Comparison of ENCODE assay signal across 3 cellular contexts in genomic region chr12:47124451-47124850, GRCh38.
TF ChIP-seq lines count a peak whose summit lies in the region.

No MANE protein-coding gene starts in this region.

TF ChIP-seq in A549, 52 proteins besides CTCF, POLR2A, EP300 and RAD21:
- TF ChIP-seq POLR2AphosphoS2 (conservative IDR thresholded peaks at IDR 0.05; ENCODE audit: low read length) (no peak), TFCP2L1 (CRISPR knock-in tag; IDR thresholded peaks at IDR 0.05) (no peak), HDAC2 (IDR thresholded peaks at IDR 0.05) (no peak), KDM5A (IDR thresholded peaks at IDR 0.05) (no peak), NFE2L2 (conservative IDR thresholded peaks at IDR 0.05; ENCODE audit: low read length) (no peak), RNF2 (IDR thresholded peaks at IDR 0.05; ENCODE audit: borderline replicate concordance, low read depth) (no peak), REST (IDR thresholded peaks at IDR 0.05) (no peak), MAFK (IDR thresholded peaks at IDR 0.05; ENCODE audit: partially characterized antibody) (no peak), HOXB5 (CRISPR knock-in tag; IDR thresholded peaks at IDR 0.05) (no peak), CBX8 (IDR thresholded peaks at IDR 0.05) (no peak), SREBF2 (IDR thresholded peaks at IDR 0.05) (no peak)
- TF ChIP-seq, protein P1, sequence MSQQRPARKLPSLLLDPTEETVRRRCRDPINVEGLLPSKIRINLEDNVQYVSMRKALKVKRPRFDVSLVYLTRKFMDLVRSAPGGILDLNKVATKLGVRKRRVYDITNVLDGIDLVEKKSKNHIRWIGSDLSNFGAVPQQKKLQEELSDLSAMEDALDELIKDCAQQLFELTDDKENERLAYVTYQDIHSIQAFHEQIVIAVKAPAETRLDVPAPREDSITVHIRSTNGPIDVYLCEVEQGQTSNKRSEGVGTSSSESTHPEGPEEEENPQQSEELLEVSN (IDR thresholded peaks at IDR 0.05; ENCODE audit: borderline replicate concordance, low read depth) = no peak

TF ChIP-seq in IMR-90, 13 proteins besides CTCF, POLR2A, EP300 and RAD21:
- TF ChIP-seq CHD1 (IDR thresholded peaks at IDR 0.05; ENCODE audit: low read depth, low read length) = no peak
- TF ChIP-seq CEBPB (IDR thresholded peaks at IDR 0.05; ENCODE audit: low read depth, low read length) = peak; percentile 75
- TF ChIP-seq NFE2L2 (IDR thresholded peaks at IDR 0.05; ENCODE audit: low read depth, low read length) = peak; percentile 55
- TF ChIP-seq, protein P2, sequence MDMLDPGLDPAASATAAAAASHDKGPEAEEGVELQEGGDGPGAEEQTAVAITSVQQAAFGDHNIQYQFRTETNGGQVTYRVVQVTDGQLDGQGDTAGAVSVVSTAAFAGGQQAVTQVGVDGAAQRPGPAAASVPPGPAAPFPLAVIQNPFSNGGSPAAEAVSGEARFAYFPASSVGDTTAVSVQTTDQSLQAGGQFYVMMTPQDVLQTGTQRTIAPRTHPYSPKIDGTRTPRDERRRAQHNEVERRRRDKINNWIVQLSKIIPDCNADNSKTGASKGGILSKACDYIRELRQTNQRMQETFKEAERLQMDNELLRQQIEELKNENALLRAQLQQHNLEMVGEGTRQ (IDR thresholded peaks at IDR 0.05; ENCODE audit: low read depth, low read length) = peak; percentile 39; the same call in 1 of the 2 replicates
- TF ChIP-seq RFX5 (IDR thresholded peaks at IDR 0.05; ENCODE audit: low read depth, low read length) = no peak
- TF ChIP-seq BHLHE40 (IDR thresholded peaks at IDR 0.05; ENCODE audit: low read depth, low read length) = peak; percentile 29; the same call in 1 of the 2 replicates

TF ChIP-seq in K562, 482 proteins besides CTCF, POLR2A, EP300 and RAD21:
- TF ChIP-seq FOXP4 (CRISPR knock-in tag; IDR thresholded peaks at IDR 0.05; ENCODE audit: borderline replicate concordance) (no peak), ZBTB40 (IDR thresholded peaks at IDR 0.05) (0 out of 2 replicates have a peak, but pooled peaks have one; percentile 26), ZBTB40 (CRISPR knock-in tag; IDR thresholded peaks at IDR 0.05) (no peak), FOXJ2 (tag; IDR thresholded peaks at IDR 0.05) (no peak), MAFG (tag; conservative IDR thresholded peaks at IDR 0.05) (peak; percentile 28; the same call in 1 of the 2 replicates), NFE2 (IDR thresholded peaks at IDR 0.05; ENCODE audit: low read depth) (peak; percentile 64), STAT6 (CRISPR knock-in tag; IDR thresholded peaks at IDR 0.05) (no peak), HDAC8 (tag; IDR thresholded peaks at IDR 0.05) (no peak), ZNF146 (CRISPR knock-in tag; IDR thresholded peaks at IDR 0.05; ENCODE audit: unreplicated experiment) (no peak), CEBPB (tag; IDR thresholded peaks at IDR 0.05) (peak; percentile 69), ZNF316 (IDR thresholded peaks at IDR 0.05) (peak; percentile 55; the same call in 1 of the 2 replicates), SMARCA4 (IDR thresholded peaks at IDR 0.05) (0 out of 2 replicates have a peak, but pooled peaks have one; percentile 15), PHF20 (IDR thresholded peaks at IDR 0.05; ENCODE audit: partially characterized antibody) (no peak), STAT5A (IDR thresholded peaks at IDR 0.05; ENCODE audit: borderline replicate concordance, low read length) (no peak), ZFP36 (IDR thresholded peaks at IDR 0.05; ENCODE audit: low read depth, low read length, partially characterized antibody) (peak; percentile 51), CGGBP1 (CRISPR knock-in tag; IDR thresholded peaks at IDR 0.05) (no peak), XRCC3 (IDR thresholded peaks at IDR 0.05) (no peak), CEBPG (CRISPR knock-in tag; IDR thresholded peaks at IDR 0.05) (no peak), CEBPG (tag; conservative IDR thresholded peaks at IDR 0.05 in 1 of 2, IDR thresholded peaks at IDR 0.05 in 1 of 2) (peak in 1 of 2 experiments; percentile 39; a peak in 1 of 4 replicates), ZFPM2 (CRISPR knock-in tag; IDR thresholded peaks at IDR 0.05) (no peak), TRIM24 (IDR thresholded peaks at IDR 0.05) (peak in 1 of 2 experiments; percentile 64; a peak in 1 of 4 replicates), C11orf30 (IDR thresholded peaks at IDR 0.05; ENCODE audit: low read depth) (peak; percentile 51; the same call in 1 of the 2 replicates)
- TF ChIP-seq, protein P3, sequence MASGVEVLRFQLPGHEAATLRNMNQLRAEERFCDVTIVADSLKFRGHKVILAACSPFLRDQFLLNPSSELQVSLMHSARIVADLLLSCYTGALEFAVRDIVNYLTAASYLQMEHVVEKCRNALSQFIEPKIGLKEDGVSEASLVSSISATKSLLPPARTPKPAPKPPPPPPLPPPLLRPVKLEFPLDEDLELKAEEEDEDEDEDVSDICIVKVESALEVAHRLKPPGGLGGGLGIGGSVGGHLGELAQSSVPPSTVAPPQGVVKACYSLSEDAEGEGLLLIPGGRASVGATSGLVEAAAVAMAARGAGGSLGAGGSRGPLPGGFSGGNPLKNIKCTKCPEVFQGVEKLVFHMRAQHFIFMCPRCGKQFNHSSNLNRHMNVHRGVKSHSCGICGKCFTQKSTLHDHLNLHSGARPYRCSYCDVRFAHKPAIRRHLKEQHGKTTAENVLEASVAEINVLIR (CRISPR knock-in tag; IDR thresholded peaks at IDR 0.05) = no peak
- TF ChIP-seq, protein P4, sequence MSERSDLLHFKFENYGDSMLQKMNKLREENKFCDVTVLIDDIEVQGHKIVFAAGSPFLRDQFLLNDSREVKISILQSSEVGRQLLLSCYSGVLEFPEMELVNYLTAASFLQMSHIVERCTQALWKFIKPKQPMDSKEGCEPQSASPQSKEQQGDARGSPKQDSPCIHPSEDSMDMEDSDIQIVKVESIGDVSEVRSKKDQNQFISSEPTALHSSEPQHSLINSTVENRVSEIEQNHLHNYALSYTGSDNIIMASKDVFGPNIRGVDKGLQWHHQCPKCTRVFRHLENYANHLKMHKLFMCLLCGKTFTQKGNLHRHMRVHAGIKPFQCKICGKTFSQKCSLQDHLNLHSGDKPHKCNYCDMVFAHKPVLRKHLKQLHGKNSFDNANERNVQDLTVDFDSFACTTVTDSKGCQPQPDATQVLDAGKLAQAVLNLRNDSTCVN (CRISPR knock-in tag; IDR thresholded peaks at IDR 0.05) = no peak
TF ChIP-seq in K562: peak in this region for 10.
